In the genomic region with DNA sequence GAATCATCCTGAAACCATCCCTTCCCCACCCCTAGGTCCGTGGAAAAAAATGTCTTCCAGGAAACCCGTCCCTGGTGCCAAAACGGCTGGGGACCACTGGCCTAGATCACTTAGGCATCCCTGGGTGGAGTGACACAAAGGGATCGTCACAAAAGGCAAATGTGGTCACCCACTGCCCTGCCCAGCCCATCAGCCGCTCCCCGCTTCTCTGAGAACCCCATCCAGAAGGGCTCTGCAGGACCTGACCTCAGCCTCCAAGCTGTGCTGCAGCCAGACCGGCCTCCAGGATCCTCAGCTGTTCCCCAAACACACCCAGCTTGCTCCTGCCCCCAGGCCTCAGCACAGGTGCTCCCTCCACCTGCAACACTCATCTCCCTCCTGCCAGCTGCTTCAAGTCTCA, we compare ENCODE assay signal across 15 cellular contexts.
A peak's percentile ranks its signal among the peaks of the same experiment; 100 is the strongest.
DNase-seq lines count a peak whose midpoint lies in the region; ATAC-seq and TF ChIP-seq lines count a peak whose summit lies in the region.
"Had no signal": no experiment of that assay in that cellular context is flagged by ENCODE, and none has a peak within 500 bp of the region (broad histone marks: within the 10 kb centered on the region; RNA-seq: fewer than 3 reads in every experiment).

No MANE protein-coding gene starts in this region.

- intact Hi-C loops in CD14-positive monocyte (cut with micrococcal nuclease), result loop anchor here in 1 of 2 donors (5.0 kb wide), 1 partner anchor 1414 kb away; no protein-coding TSS in a partner anchor
- intact Hi-C loops in activated CD8-positive, alpha-beta T cell treated with anti-CD3 and anti-CD28 coated beads for 36 hours (cut with micrococcal nuclease), result loop anchor here (5.0 kb wide), 1 partner anchor 49 kb away; no protein-coding TSS in a partner anchor

- peaks cover 100% of the 10 kb centered on the region for H3K4me1 Mint-ChIP-seq in CD14-positive monocyte
- peaks cover 91% of the 10 kb centered on the region for H3K4me1 Mint-ChIP-seq in activated CD8-positive, alpha-beta T cell treated with anti-CD3 and anti-CD28 coated beads for 36 hours (ENCODE audit: low read depth)

- peak overlapping the region; percentile 87 to 99 (median 89) for H3K27ac Mint-ChIP-seq in CD14-positive monocyte
- peak overlapping the region; percentile 84 for H3K27ac Mint-ChIP-seq in activated CD8-positive, alpha-beta T cell treated with anti-CD3 and anti-CD28 coated beads for 36 hours

- CTCF ChIA-PET in activated CD8-positive, alpha-beta T cell treated with anti-CD3 and anti-CD28 coated beads for 36 hours (lab: Charles Lee), result interaction anchor here (1.2 to 2.0 kb wide), 2 partner anchors 15 to 109 kb away, joined by 3 to 8 read pairs; no protein-coding TSS in a partner anchor

- POLR2A ChIA-PET in activated CD8-positive, alpha-beta T cell treated with anti-CD3 and anti-CD28 coated beads for 36 hours (lab: Charles Lee), result interaction anchor here (0.9 to 2.6 kb wide), 5 partner anchors 22 to 49 kb away, joined by 3 to 14 read pairs (median 7); no protein-coding TSS in a partner anchor

- DNase-seq in AG20443 (ENCODE audit: low spot score), result peak; percentile 25
- no peak for DNase-seq in CD14-positive monocyte (ENCODE audit: low spot score)
- no peak for DNase-seq in activated CD8-positive, alpha-beta T cell treated with anti-CD3 and anti-CD28 coated beads for 36 hours
- DNase-seq in myocyte (ENCODE audit: low read depth), result peak; percentile 74
- DNase-seq in stimulated activated CD4-positive, alpha-beta T cell treated with anti-CD3 and anti-CD28 coated beads, Interleukin-15, amount 100 ng/mL, for 24 hours, result no peak
- DNase-seq: activated CD4-positive, CD25-positive, alpha-beta regulatory T cell; amniotic stem cell; BE2C; central memory CD4-positive, alpha-beta T cell; effector CD8-positive, alpha-beta T cell; kidney; stimulated activated CD4-positive, alpha-beta T cell treated with anti-CD3 and anti-CD28 coated beads, Interleukin-4, amount 100 ng/mL, for 1 hour had no signal

- peaks cover 0 to 3% (median 0%) of the 10 kb centered on the region in 3 donors for H3K27me3 Mint-ChIP-seq in CD14-positive monocyte (ENCODE audit: low read depth in 3 of 3)
- H3K27me3 Mint-ChIP-seq in activated CD8-positive, alpha-beta T cell treated with anti-CD3 and anti-CD28 coated beads for 36 hours, result no peaks in the 10 kb centered on the region

- peaks cover 39 to 52% of the 10 kb centered on the region in 2 donors for H3K36me3 Mint-ChIP-seq in CD14-positive monocyte
- H3K36me3 Mint-ChIP-seq in activated CD8-positive, alpha-beta T cell treated with anti-CD3 and anti-CD28 coated beads for 36 hours (ENCODE audit: low read depth), result peaks cover 60% of the 10 kb centered on the region

- H3K9me3 Mint-ChIP-seq in CD14-positive monocyte, result peaks cover 0 to 6% (median 0%) of the 10 kb centered on the region in 7 donors
- peaks cover 17% of the 10 kb centered on the region for H3K9me3 Mint-ChIP-seq in activated CD8-positive, alpha-beta T cell treated with anti-CD3 and anti-CD28 coated beads for 36 hours

- no peak for TF ChIP-seq CTCF in CD14-positive monocyte (IDR thresholded peaks at IDR 0.05)
- TF ChIP-seq CTCF in activated CD8-positive, alpha-beta T cell treated with anti-CD3 and anti-CD28 coated beads for 36 hours (IDR thresholded peaks at IDR 0.05), result no peak

- H3K4me3 Mint-ChIP-seq in CD14-positive monocyte, result peak overlapping the region in 1 of 2 donors; percentile 56
- no peak overlapping the region for H3K4me3 Mint-ChIP-seq in activated CD8-positive, alpha-beta T cell treated with anti-CD3 and anti-CD28 coated beads for 36 hours

- ATAC-seq in activated CD8-positive, alpha-beta T cell treated with anti-CD3 and anti-CD28 coated beads for 36 hours, result no peak
- no peak for ATAC-seq in GM21423 (IDR thresholded peaks at IDR 0.05; ENCODE audit: unreplicated experiment)
- ATAC-seq in GM18520 (IDR thresholded peaks at IDR 0.05; ENCODE audit: unreplicated experiment), result no peak
- ATAC-seq in HG02885 (IDR thresholded peaks at IDR 0.05; ENCODE audit: poor library complexity, unreplicated experiment), result no peak

Comparison
In these comparisons a context has a peak if more than half of its experiments do, and no peak if none do; other contexts are left out.
1. DNase-seq: peak in AG20443 (single experiment) and myocyte (single experiment); none in CD14-positive monocyte (single experiment), activated CD8-positive, alpha-beta T cell treated with anti-CD3 and anti-CD28 coated beads for 36 hours (single experiment) and stimulated activated CD4-positive, alpha-beta T cell treated with anti-CD3 and anti-CD28 coated beads, Interleukin-15, amount 100 ng/mL, for 24 hours (single experiment).